ENCODE assay signal across 1 cellular context in genomic region chr4:75673027-75673958, GRCh38.
TF ChIP-seq lines count a peak whose summit lies in the region.

TSS of gene G3BP2 (minus strand) at chr4:75673411. CDS start at chr4:75662025, 11,386 bp downstream.

TF ChIP-seq in HepG2, 621 proteins besides CTCF, POLR2A, EP300 and RAD21 (continued from another document and continues in another):
- 0 out of 2 replicates have a peak, but pooled peaks have one; percentile 23 for TF ChIP-seq NCOR1 (IDR thresholded peaks at IDR 0.05; ENCODE audit: borderline replicate concordance, low read length)
- 0 out of 2 replicates have a peak, but pooled peaks have one; percentile 0 for TF ChIP-seq ZNF205 (CRISPR knock-in tag; IDR thresholded peaks at IDR 0.05)
- TF ChIP-seq, protein P1, sequence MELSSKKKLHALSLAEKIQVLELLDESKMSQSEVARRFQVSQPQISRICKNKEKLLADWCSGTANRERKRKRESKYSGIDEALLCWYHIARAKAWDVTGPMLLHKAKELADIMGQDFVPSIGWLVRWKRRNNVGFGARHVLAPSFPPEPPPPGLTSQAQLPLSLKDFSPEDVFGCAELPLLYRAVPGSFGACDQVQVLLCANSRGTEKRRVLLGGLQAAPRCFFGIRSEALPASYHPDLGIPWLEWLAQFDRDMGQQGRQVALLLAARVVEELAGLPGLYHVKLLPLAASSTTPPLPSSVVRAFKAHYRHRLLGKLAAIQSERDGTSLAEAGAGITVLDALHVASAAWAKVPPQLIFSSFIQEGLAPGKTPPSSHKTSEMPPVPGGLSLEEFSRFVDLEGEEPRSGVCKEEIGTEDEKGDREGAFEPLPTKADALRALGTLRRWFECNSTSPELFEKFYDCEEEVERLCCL (CRISPR knock-in tag; IDR thresholded peaks at IDR 0.05; ENCODE audit: borderline replicate concordance), result no peak
- TF ChIP-seq KDM4B (CRISPR knock-in tag; IDR thresholded peaks at IDR 0.05), result no peak
- TF ChIP-seq, protein P2, sequence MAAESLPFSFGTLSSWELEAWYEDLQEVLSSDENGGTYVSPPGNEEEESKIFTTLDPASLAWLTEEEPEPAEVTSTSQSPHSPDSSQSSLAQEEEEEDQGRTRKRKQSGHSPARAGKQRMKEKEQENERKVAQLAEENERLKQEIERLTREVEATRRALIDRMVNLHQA (CRISPR knock-in tag; IDR thresholded peaks at IDR 0.05), result no peak
- 0 out of 2 replicates have a peak, but pooled peaks have one; percentile 46 for TF ChIP-seq ZHX2 (IDR thresholded peaks at IDR 0.05; ENCODE audit: low read depth)
- 0 out of 2 replicates have a peak, but pooled peaks have one; percentile 19 for TF ChIP-seq ZHX2 (CRISPR knock-in tag; IDR thresholded peaks at IDR 0.05; ENCODE audit: borderline replicate concordance)
- no peak; the same call in 1 of the 2 replicates for TF ChIP-seq ZNF766 (CRISPR knock-in tag; IDR thresholded peaks at IDR 0.05; ENCODE audit: borderline replicate concordance)
- peak; percentile 86; the same call in 1 of the 2 replicates for TF ChIP-seq ZNF547 (CRISPR knock-in tag; IDR thresholded peaks at IDR 0.05)
- no peak; the same call in 1 of the 2 replicates for TF ChIP-seq KDM3A (CRISPR knock-in tag; IDR thresholded peaks at IDR 0.05; ENCODE audit: low read depth)
- TF ChIP-seq PPARG (CRISPR knock-in tag; conservative IDR thresholded peaks at IDR 0.05), result no peak
- TF ChIP-seq ATF7-NPFF (CRISPR knock-in tag; IDR thresholded peaks at IDR 0.05; ENCODE audit: low read depth), result peak; percentile 23; the same call in 1 of the 2 replicates
- TF ChIP-seq ZNF160 (CRISPR knock-in tag; IDR thresholded peaks at IDR 0.05), result peak; percentile 60; the same call in 1 of the 2 replicates
- TF ChIP-seq MTF2 (CRISPR knock-in tag; IDR thresholded peaks at IDR 0.05; ENCODE audit: borderline replicate concordance), result peak; percentile 71; the same call in 1 of the 2 replicates
- TF ChIP-seq, protein P3, sequence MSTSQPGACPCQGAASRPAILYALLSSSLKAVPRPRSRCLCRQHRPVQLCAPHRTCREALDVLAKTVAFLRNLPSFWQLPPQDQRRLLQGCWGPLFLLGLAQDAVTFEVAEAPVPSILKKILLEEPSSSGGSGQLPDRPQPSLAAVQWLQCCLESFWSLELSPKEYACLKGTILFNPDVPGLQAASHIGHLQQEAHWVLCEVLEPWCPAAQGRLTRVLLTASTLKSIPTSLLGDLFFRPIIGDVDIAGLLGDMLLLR (CRISPR knock-in tag; IDR thresholded peaks at IDR 0.05), result peak; percentile 66
- TF ChIP-seq ZNF124 (CRISPR knock-in tag; IDR thresholded peaks at IDR 0.05), result no peak
- 0 out of 2 replicates have a peak, but pooled peaks have one; percentile 70 for TF ChIP-seq ZNF232 (CRISPR knock-in tag; IDR thresholded peaks at IDR 0.05; ENCODE audit: borderline replicate concordance)
- TF ChIP-seq ZSCAN29 (CRISPR knock-in tag; conservative IDR thresholded peaks at IDR 0.05), result no peak
- TF ChIP-seq ELF4 (CRISPR knock-in tag; IDR thresholded peaks at IDR 0.05; ENCODE audit: borderline replicate concordance), result peak; percentile 93
- no peak for TF ChIP-seq ZNF33A (CRISPR knock-in tag; IDR thresholded peaks at IDR 0.05; ENCODE audit: borderline replicate concordance)
- no peak for TF ChIP-seq FOSL1 (CRISPR knock-in tag; IDR thresholded peaks at IDR 0.05; ENCODE audit: borderline replicate concordance)
- TF ChIP-seq ZSCAN22 (CRISPR knock-in tag; IDR thresholded peaks at IDR 0.05), result 0 out of 2 replicates have a peak, but pooled peaks have one; percentile 29
- TF ChIP-seq ISL2 (CRISPR knock-in tag; IDR thresholded peaks at IDR 0.05), result peak; percentile 63
- no peak for TF ChIP-seq ZNF251 (CRISPR knock-in tag; IDR thresholded peaks at IDR 0.05)
- peak; percentile 77 for TF ChIP-seq HIVEP1 (CRISPR knock-in tag; IDR thresholded peaks at IDR 0.05)
- TF ChIP-seq, protein P4, sequence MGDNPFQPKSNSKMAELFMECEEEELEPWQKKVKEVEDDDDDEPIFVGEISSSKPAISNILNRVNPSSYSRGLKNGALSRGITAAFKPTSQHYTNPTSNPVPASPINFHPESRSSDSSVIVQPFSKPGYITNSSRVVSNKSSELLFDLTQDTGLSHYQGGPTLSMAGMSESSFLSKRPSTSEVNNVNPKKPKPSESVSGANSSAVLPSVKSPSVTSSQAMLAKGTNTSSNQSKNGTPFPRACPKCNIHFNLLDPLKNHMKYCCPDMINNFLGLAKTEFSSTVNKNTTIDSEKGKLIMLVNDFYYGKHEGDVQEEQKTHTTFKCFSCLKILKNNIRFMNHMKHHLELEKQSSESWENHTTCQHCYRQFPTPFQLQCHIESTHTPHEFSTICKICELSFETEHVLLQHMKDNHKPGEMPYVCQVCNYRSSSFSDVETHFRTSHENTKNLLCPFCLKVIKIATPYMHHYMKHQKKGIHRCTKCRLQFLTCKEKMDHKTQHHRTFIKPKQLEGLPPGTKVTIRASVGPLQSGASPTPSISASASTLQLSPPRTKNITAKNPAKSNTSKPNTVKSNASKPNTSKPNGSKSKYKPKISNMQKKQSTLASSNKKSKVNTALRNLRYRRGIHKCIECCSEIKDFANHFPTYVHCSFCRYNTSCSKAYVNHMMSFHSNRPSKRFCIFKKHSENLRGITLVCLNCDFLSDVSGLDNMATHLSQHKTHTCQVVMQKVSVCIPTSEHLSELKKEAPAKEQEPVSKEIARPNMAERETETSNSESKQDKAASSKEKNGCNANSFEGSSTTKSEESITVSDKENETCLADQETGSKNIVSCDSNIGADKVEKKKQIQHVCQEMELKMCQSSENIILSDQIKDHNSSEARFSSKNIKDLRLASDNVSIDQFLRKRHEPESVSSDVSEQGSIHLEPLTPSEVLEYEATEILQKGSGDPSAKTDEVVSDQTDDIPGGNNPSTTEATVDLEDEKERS (CRISPR knock-in tag; IDR thresholded peaks at IDR 0.05), result 0 out of 2 replicates have a peak, but pooled peaks have one; percentile 44
- TF ChIP-seq ZNF605 (CRISPR knock-in tag; IDR thresholded peaks at IDR 0.05), result peak; percentile 82
- peak; percentile 80 for TF ChIP-seq ASH2L (IDR thresholded peaks at IDR 0.05; ENCODE audit: insufficient read length, low read depth, low read length)
- TF ChIP-seq MXI1 (IDR thresholded peaks at IDR 0.05; ENCODE audit: borderline replicate concordance, low read depth, low read length), result peak; percentile 79; the same call in 1 of the 3 replicates
- peak; percentile 92 for TF ChIP-seq ELF1 (CRISPR knock-in tag; IDR thresholded peaks at IDR 0.05)
- TF ChIP-seq SOX5 (CRISPR knock-in tag; IDR thresholded peaks at IDR 0.05; ENCODE audit: borderline replicate concordance), result peak; percentile 90
- TF ChIP-seq ERF (CRISPR knock-in tag; IDR thresholded peaks at IDR 0.05), result peak; percentile 77; the same call in 1 of the 2 replicates
- TF ChIP-seq CHD4 (IDR thresholded peaks at IDR 0.05; ENCODE audit: borderline replicate concordance, low read length), result no peak
- TF ChIP-seq, protein P5, sequence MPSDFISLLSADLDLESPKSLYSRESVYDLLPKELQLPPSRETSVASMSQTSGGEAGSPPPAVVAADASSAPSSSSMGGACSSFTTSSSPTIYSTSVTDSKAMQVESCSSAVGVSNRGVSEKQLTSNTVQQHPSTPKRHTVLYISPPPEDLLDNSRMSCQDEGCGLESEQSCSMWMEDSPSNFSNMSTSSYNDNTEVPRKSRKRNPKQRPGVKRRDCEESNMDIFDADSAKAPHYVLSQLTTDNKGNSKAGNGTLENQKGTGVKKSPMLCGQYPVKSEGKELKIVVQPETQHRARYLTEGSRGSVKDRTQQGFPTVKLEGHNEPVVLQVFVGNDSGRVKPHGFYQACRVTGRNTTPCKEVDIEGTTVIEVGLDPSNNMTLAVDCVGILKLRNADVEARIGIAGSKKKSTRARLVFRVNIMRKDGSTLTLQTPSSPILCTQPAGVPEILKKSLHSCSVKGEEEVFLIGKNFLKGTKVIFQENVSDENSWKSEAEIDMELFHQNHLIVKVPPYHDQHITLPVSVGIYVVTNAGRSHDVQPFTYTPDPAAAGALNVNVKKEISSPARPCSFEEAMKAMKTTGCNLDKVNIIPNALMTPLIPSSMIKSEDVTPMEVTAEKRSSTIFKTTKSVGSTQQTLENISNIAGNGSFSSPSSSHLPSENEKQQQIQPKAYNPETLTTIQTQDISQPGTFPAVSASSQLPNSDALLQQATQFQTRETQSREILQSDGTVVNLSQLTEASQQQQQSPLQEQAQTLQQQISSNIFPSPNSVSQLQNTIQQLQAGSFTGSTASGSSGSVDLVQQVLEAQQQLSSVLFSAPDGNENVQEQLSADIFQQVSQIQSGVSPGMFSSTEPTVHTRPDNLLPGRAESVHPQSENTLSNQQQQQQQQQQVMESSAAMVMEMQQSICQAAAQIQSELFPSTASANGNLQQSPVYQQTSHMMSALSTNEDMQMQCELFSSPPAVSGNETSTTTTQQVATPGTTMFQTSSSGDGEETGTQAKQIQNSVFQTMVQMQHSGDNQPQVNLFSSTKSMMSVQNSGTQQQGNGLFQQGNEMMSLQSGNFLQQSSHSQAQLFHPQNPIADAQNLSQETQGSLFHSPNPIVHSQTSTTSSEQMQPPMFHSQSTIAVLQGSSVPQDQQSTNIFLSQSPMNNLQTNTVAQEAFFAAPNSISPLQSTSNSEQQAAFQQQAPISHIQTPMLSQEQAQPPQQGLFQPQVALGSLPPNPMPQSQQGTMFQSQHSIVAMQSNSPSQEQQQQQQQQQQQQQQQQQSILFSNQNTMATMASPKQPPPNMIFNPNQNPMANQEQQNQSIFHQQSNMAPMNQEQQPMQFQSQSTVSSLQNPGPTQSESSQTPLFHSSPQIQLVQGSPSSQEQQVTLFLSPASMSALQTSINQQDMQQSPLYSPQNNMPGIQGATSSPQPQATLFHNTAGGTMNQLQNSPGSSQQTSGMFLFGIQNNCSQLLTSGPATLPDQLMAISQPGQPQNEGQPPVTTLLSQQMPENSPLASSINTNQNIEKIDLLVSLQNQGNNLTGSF (CRISPR knock-in tag; IDR thresholded peaks at IDR 0.05), result peak; percentile 81
- TF ChIP-seq BRD4 (CRISPR knock-in tag; IDR thresholded peaks at IDR 0.05), result no peak; the same call in 1 of the 2 replicates
- peak; percentile 33; the same call in 1 of the 2 replicates for TF ChIP-seq ZNF33B (CRISPR knock-in tag; IDR thresholded peaks at IDR 0.05)
- TF ChIP-seq ZNF577 (CRISPR knock-in tag; IDR thresholded peaks at IDR 0.05; ENCODE audit: borderline replicate concordance, low read depth), result no peak
- TF ChIP-seq U2AF1 (optimal IDR thresholded peaks at IDR 0.05; ENCODE audit: low read depth, low read length), result peak; percentile 52
- no peak for TF ChIP-seq FOXM1 (CRISPR knock-in tag; IDR thresholded peaks at IDR 0.05)
- TF ChIP-seq ZNF543 (CRISPR knock-in tag; IDR thresholded peaks at IDR 0.05), result peak; percentile 23; the same call in 1 of the 2 replicates
- TF ChIP-seq PAX8 (CRISPR knock-in tag; IDR thresholded peaks at IDR 0.05; ENCODE audit: borderline replicate concordance), result peak; percentile 2; the same call in 1 of the 2 replicates
- TF ChIP-seq, protein P6, sequence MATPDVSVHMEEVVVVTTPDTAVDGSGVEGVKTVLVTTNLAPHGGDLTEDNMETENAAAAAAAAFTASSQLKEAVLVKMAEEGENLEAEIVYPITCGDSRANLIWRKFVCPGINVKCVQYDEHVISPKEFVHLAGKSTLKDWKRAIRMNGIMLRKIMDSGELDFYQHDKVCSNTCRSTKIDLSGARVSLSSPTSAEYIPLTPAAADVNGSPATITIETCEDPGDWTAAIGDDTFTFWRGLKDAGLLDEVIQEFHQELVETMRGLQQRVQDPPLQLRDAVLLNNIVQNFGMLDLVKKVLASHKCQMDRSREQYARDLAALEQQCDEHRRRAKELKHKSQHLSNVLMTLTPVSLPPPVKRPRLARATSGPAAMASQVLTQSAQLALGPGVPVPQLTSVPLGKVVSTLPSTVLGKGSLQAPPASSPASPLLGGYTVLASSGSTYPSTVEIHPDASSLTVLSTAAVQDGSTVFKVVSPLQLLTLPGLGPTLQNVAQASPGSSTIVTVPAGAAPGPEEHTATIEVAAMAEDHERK (CRISPR knock-in tag; IDR thresholded peaks at IDR 0.05; ENCODE audit: low read depth), result no peak
- TF ChIP-seq ZNF800 (CRISPR knock-in tag; IDR thresholded peaks at IDR 0.05), result peak; percentile 59; the same call in 1 of the 2 replicates
